Comparison of ENCODE assay signal across 8 cellular contexts in genomic region chr3:133805702-133806475, GRCh38. TPM values are rescaled to one million over a fixed set of nuclear protein-coding genes. Genes with fewer than 3 reads are reported as not detected.
A peak's percentile ranks its signal among the peaks of the same experiment; 100 is the strongest.
DNase-seq lines count a peak whose midpoint lies in the region; ATAC-seq and TF ChIP-seq lines count a peak whose summit lies in the region.

Gene SRPRB (plus strand): TSS chr3:133805815. CDS start chr3:133805849, 34 bp downstream.

- TF ChIP-seq CTCF in GM13976 (IDR thresholded peaks at IDR 0.05; ENCODE audit: borderline replicate concordance, control extremely low read depth, extremely low read depth, insufficient read depth, missing control alignments): no peak
- no peak for TF ChIP-seq CTCF in heart left ventricle (IDR thresholded peaks at IDR 0.05)
- TF ChIP-seq CTCF in transverse colon (IDR thresholded peaks at IDR 0.05): no peak

- peaks cover 8% of the 10 kb centered on the region for H3K4me1 ChIP-seq in adipocyte (ENCODE audit: control insufficient read depth, insufficient read depth, low read length)
- peaks cover 0 to 18% (median 8%) of the 10 kb centered on the region in 12 donors for H3K4me1 ChIP-seq in heart left ventricle
- H3K4me1 ChIP-seq in transverse colon: peaks cover 0 to 15% (median 8%) of the 10 kb centered on the region in 4 donors

- WGBS in heart left ventricle, 4 donors: 0% methylated on average over 23 to 53 of the region's 53 CpGs
- WGBS in transverse colon (ENCODE audit: low coverage in 1 of 2), 2 donors: 1% methylated on average over 37 of the region's 53 CpGs; no CpG with 5 or more reads in 1 of the 2 donors

- peak within 1 kb of the TSS; percentile 87 for H3K9ac ChIP-seq in adipocyte (ENCODE audit: low read length)

- in situ Hi-C loops in GM13976 (cut with MboI; ENCODE audit: low sequenced_read_pairs, unreplicated experiment) (no loop called here), transverse colon (cut with MboI; ENCODE audit: low pct_ligation_motif_present in 1 of 4, low pct_unique_long_range_greater_than_20kb in 1 of 4, low sequenced_read_pairs in 3 of 4) (no loop called here)

- intact Hi-C loops in heart left ventricle (cut with DNase I): loop anchor here in 6 of 10 donors (5.0 to 10.0 kb wide), 4 partner anchors 141 to 1084 kb away; partner anchors contain the start of genes TOPBP1 (in 5 of the 6) and NPHP3 (in 3 of the 6)
- intact Hi-C loops in transverse colon (cut with DNase I; ENCODE audit: low total_unique reads): no loop called here

- H3K36me3 ChIP-seq in adipocyte (ENCODE audit: control insufficient read depth, insufficient read depth, low read length, severe bottlenecking) (peaks cover 32% of the 10 kb centered on the region), heart left ventricle (peaks cover 0 to 36% (median 26%) of the 10 kb centered on the region in 9 donors), transverse colon (peaks cover 0 to 4% (median 0%) of the 10 kb centered on the region in 4 donors)

- ATAC-seq in HG02852 (IDR thresholded peaks at IDR 0.05; ENCODE audit: unreplicated experiment) (peak; percentile 97), heart left ventricle (peak; percentile 100)

- H3K4me3 ChIP-seq in adipocyte (ENCODE audit: low read length) (peak within 1 kb of the TSS; percentile 90), heart left ventricle (peak within 1 kb of the TSS; percentile 61 to 95 (median 82)), transverse colon (peak within 1 kb of the TSS; percentile 50 to 97 (median 88))

- DNase-seq in GM13976 (ENCODE audit: low spot score) (peak; percentile 98), NCI-H1436 treated with DMSO at 0.1 percent for 48 hours (lab: John Stamatoyannopoulos, UW) (peak; percentile 79), T follicular helper cell (ENCODE audit: low read depth) (peak; percentile 94), adipocyte (ENCODE audit: low read depth) (peak; percentile 98), heart left ventricle (peak; percentile 94 to 98 (median 96)), pons (ENCODE audit: low spot score) (peak; percentile 96), transverse colon (peak; percentile 95)

- peak in 1 of 2 donors; percentile 77 for TF ChIP-seq POLR2A in heart left ventricle (IDR thresholded peaks at IDR 0.05)
- TF ChIP-seq POLR2A in transverse colon (IDR thresholded peaks at IDR 0.05): peak; percentile 73

- no peak for TF ChIP-seq EP300 in transverse colon (IDR thresholded peaks at IDR 0.05; ENCODE audit: low read depth)

- H3K9me3 ChIP-seq in adipocyte (ENCODE audit: control insufficient read depth, low read length): no peaks in the 10 kb centered on the region
- no peaks in the 10 kb centered on the region for H3K9me3 ChIP-seq in heart left ventricle
- H3K9me3 ChIP-seq in transverse colon: no peaks in the 10 kb centered on the region

- H3K27ac ChIP-seq in heart left ventricle (peak within 1 kb of the TSS in 11 of 12 donors; percentile 41 to 80 (median 67)), transverse colon (peak within 1 kb of the TSS; percentile 80 to 88 (median 84))

- H3K27me3 ChIP-seq in adipocyte (replicated peaks; ENCODE audit: control insufficient read depth, insufficient read depth, low read length) (no peaks in the 10 kb centered on the region), heart left ventricle (peaks cover 0 to 6% (median 0%) of the 10 kb centered on the region in 9 donors), transverse colon (no peaks in the 10 kb centered on the region)

RNA-seq across cellular contexts. Expression of gene SRPRB, which starts in this region (rescaled TPM):
- total RNA-seq in heart left ventricle (10 to 100 TPM; 13.7 to 35.9 (median 24.9) TPM), transverse colon (10 to 100 TPM in 2 of 4 donors, 1 to 10 TPM in 2; 1.5 to 14.6 (median 8.1) TPM)
- 10 to 100 TPM; 13.3 to 55.0 TPM for polyA plus RNA-seq in heart left ventricle

Comparison
In these comparisons a context has a peak if more than half of its experiments do, and no peak if none do; other contexts are left out.
1. Peak in every context shown above with its lines: DNase-seq, ATAC-seq, H3K4me3 ChIP-seq and H3K27ac ChIP-seq.